ENCODE assay signal across 12 cellular contexts in the genomic region with DNA sequence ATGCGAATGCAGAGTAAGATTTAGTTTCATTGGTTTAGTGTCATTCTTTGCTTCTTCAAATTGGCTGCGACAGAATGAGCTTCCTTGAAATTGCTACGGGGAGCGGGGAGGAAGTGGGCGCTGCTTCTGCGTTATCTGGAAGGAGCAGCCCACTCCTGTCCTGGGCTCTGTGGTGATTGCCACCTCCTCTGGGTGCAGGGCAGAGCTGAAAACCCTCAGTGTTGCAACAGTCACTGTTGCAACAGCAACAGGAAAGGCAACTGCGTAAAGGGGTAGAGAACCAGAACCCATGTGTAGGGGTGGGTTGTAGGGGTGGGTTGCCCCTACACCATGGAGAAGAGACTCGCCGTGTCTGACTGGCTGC. TPM values are rescaled to one million over a fixed set of nuclear protein-coding genes. Genes with fewer than 3 reads are reported as not detected.
DNase-seq lines count a peak whose midpoint lies in the region; ATAC-seq and TF ChIP-seq lines count a peak whose summit lies in the region.
"Had no signal": no experiment of that assay in that cellular context is flagged by ENCODE, and none has a peak within 500 bp of the region (broad histone marks: within the 10 kb centered on the region; RNA-seq: fewer than 3 reads in every experiment).

No MANE protein-coding gene starts in this region.

- DNase-seq in CD14-positive monocyte (ENCODE audit: low spot score) = peak; percentile 56
- DNase-seq in Kasumi-1 (lab: John Stamatoyannopoulos, UW) = peak; percentile 91 to 92
- peak; percentile 16 for DNase-seq in activated CD8-positive, alpha-beta T cell treated with anti-CD3 and anti-CD28 coated beads for 36 hours
- DNase-seq in lower lobe of right lung = peak; percentile 75
- DNase-seq in MCF 10A (ENCODE audit: unreplicated experiment) = no peak
- no peak for DNase-seq in SHP77 (lab: John Stamatoyannopoulos, UW)
- DNase-seq: amniotic stem cell, NCI-H1105 treated with DMSO at 0.1 percent for 48 hours, stomach, T1000 had no signal

- no peak overlapping the region for H3K27ac ChIP-seq in lower lobe of right lung

- CTCF ChIA-PET in activated CD8-positive, alpha-beta T cell treated with anti-CD3 and anti-CD28 coated beads for 36 hours (lab: Charles Lee) = no interaction called here
- CTCF ChIA-PET in MCF 10A (lab: Yijun Ruan, JAX) = no interaction called here

- POLR2A ChIA-PET in activated CD8-positive, alpha-beta T cell treated with anti-CD3 and anti-CD28 coated beads for 36 hours (lab: Charles Lee) = no interaction called here
- POLR2A ChIA-PET in MCF 10A (lab: Yijun Ruan, JAX) = no interaction called here

- peaks cover 16 to 22% of the 10 kb centered on the region in 2 donors for H3K36me3 Mint-ChIP-seq in CD14-positive monocyte
- H3K36me3 Mint-ChIP-seq in activated CD8-positive, alpha-beta T cell treated with anti-CD3 and anti-CD28 coated beads for 36 hours (ENCODE audit: low read depth) = peaks cover 33% of the 10 kb centered on the region
- H3K36me3 Mint-ChIP-seq in MCF 10A (ENCODE audit: insufficient read depth, unreplicated experiment) = peaks cover 33% of the 10 kb centered on the region

- H3K9me3 Mint-ChIP-seq in CD14-positive monocyte (no peaks in the 10 kb centered on the region), MCF 10A (ENCODE audit: unreplicated experiment) (no peaks in the 10 kb centered on the region)
- no peaks in the 10 kb centered on the region for H3K9me3 Mint-ChIP-seq in activated CD8-positive, alpha-beta T cell treated with anti-CD3 and anti-CD28 coated beads for 36 hours

- TF ChIP-seq CTCF in CD14-positive monocyte (IDR thresholded peaks at IDR 0.05) = no peak
- TF ChIP-seq CTCF in activated CD8-positive, alpha-beta T cell treated with anti-CD3 and anti-CD28 coated beads for 36 hours (IDR thresholded peaks at IDR 0.05) = no peak
- TF ChIP-seq CTCF in lower lobe of right lung (IDR thresholded peaks at IDR 0.05) = no peak
- no peak for TF ChIP-seq CTCF in MCF 10A (IDR thresholded peaks at IDR 0.05; ENCODE audit: unreplicated experiment)

- H3K4me3 ChIP-seq in lower lobe of right lung = no peak overlapping the region
- H3K4me3 ChIP-seq: stomach had no signal

- H3K4me1 ChIP-seq in lower lobe of right lung = peaks cover 13% of the 10 kb centered on the region

- H3K27me3 Mint-ChIP-seq in CD14-positive monocyte (ENCODE audit: low read depth in 3 of 3) (peaks cover 0 to 2% (median 0%) of the 10 kb centered on the region in 3 donors), MCF 10A (ENCODE audit: insufficient read depth, unreplicated experiment) (no peaks in the 10 kb centered on the region)
- H3K27me3 Mint-ChIP-seq in activated CD8-positive, alpha-beta T cell treated with anti-CD3 and anti-CD28 coated beads for 36 hours = no peaks in the 10 kb centered on the region

- H3K36me3 ChIP-seq in lower lobe of right lung = peaks cover 22% of the 10 kb centered on the region

- H3K27ac Mint-ChIP-seq in CD14-positive monocyte = peak overlapping the region; percentile 58 to 93 (median 88)
- H3K27ac Mint-ChIP-seq in activated CD8-positive, alpha-beta T cell treated with anti-CD3 and anti-CD28 coated beads for 36 hours = no peak overlapping the region
- no peak overlapping the region for H3K27ac Mint-ChIP-seq in MCF 10A (ENCODE audit: low read depth, unreplicated experiment)

- BruUV-seq in MCF 10A (replicated peaks; lab: Mats Ljungman, UMichigan) = no TSS peak

- peak overlapping the region; percentile 72 to 86 for H3K4me3 Mint-ChIP-seq in CD14-positive monocyte
- no peak overlapping the region for H3K4me3 Mint-ChIP-seq in activated CD8-positive, alpha-beta T cell treated with anti-CD3 and anti-CD28 coated beads for 36 hours
- H3K4me3 Mint-ChIP-seq in MCF 10A (ENCODE audit: unreplicated experiment) = no peak overlapping the region

- intact Hi-C loops in CD14-positive monocyte (cut with micrococcal nuclease) (loop anchor here in 1 of 2 donors (5.0 kb wide), 1 partner anchor 58 kb away; the partner anchor contains the start of gene MAX), lower lobe of right lung (cut with DNase I) (no loop called here), MCF 10A (cut with micrococcal nuclease) (no loop called here)
- intact Hi-C loops in activated CD8-positive, alpha-beta T cell treated with anti-CD3 and anti-CD28 coated beads for 36 hours (cut with micrococcal nuclease) = no loop called here

- ATAC-seq in activated CD8-positive, alpha-beta T cell treated with anti-CD3 and anti-CD28 coated beads for 36 hours = no peak
- ATAC-seq in lower lobe of right lung = peak; percentile 63 to 73
- no peak for ATAC-seq in GM18502 (IDR thresholded peaks at IDR 0.05; ENCODE audit: poor library complexity, unreplicated experiment)
- ATAC-seq in GM19467 (IDR thresholded peaks at IDR 0.05; ENCODE audit: unreplicated experiment) = no peak

- peaks cover 77% of the 10 kb centered on the region for H3K4me1 Mint-ChIP-seq in CD14-positive monocyte
- peaks cover 15% of the 10 kb centered on the region for H3K4me1 Mint-ChIP-seq in activated CD8-positive, alpha-beta T cell treated with anti-CD3 and anti-CD28 coated beads for 36 hours (ENCODE audit: low read depth)
- H3K4me1 Mint-ChIP-seq in MCF 10A (ENCODE audit: insufficient read depth, unreplicated experiment) = peaks cover 17% of the 10 kb centered on the region

- H3K27me3 ChIP-seq in lower lobe of right lung (ENCODE audit: low read depth) = no peaks in the 10 kb centered on the region
- H3K27me3 ChIP-seq: stomach had no signal

- no peaks in the 10 kb centered on the region for H3K9me3 ChIP-seq in lower lobe of right lung
- H3K9me3 ChIP-seq: stomach had no signal

RNA-seq across cellular contexts. Expression of gene MAX, which starts 57.7 kb away (rescaled TPM):
- polyA plus RNA-seq in CD14-positive monocyte = 10 to 100 TPM; 78.2 to 87.0 TPM
- total RNA-seq in activated CD8-positive, alpha-beta T cell treated with anti-CD3 and anti-CD28 coated beads for 36 hours = 10 to 100 TPM; 92.6 to 92.8 TPM
- 105 TPM for total RNA-seq in lower lobe of right lung
- 116 and 125 TPM in 2 replicates for total RNA-seq in MCF 10A (2022)

RNA-seq across cellular contexts. Expression of gene FNTB, which starts 57.9 kb away (rescaled TPM):
- 10 to 100 TPM; 12.3 to 14.2 TPM for polyA plus RNA-seq in CD14-positive monocyte
- 10 to 100 TPM; 18.8 to 23.5 TPM for total RNA-seq in activated CD8-positive, alpha-beta T cell treated with anti-CD3 and anti-CD28 coated beads for 36 hours
- total RNA-seq in lower lobe of right lung (14.0 TPM), MCF 10A (2022) (12.2 and 13.1 TPM in 2 replicates)

Comparison
In these comparisons a context has a peak if more than half of its experiments do, and no peak if none do; other contexts are left out.
1. DNase-seq: peak in CD14-positive monocyte (single experiment), Kasumi-1 (2 of 2), activated CD8-positive, alpha-beta T cell treated with anti-CD3 and anti-CD28 coated beads for 36 hours (single experiment) and lower lobe of right lung (single experiment); none in MCF 10A (single experiment) and SHP77 (0 of 2).
2. H3K27ac Mint-ChIP-seq: peak in CD14-positive monocyte (7 of 7); none in activated CD8-positive, alpha-beta T cell treated with anti-CD3 and anti-CD28 coated beads for 36 hours (single experiment) and MCF 10A (single experiment).
3. H3K4me3 Mint-ChIP-seq: peak in CD14-positive monocyte (2 of 2); none in activated CD8-positive, alpha-beta T cell treated with anti-CD3 and anti-CD28 coated beads for 36 hours (single experiment) and MCF 10A (single experiment).
4. ATAC-seq: peak in lower lobe of right lung (2 of 2); none in activated CD8-positive, alpha-beta T cell treated with anti-CD3 and anti-CD28 coated beads for 36 hours (single experiment), GM18502 (single experiment) and GM19467 (single experiment).